Comparison of ENCODE assay signal across 8 cellular contexts in the genomic region with DNA sequence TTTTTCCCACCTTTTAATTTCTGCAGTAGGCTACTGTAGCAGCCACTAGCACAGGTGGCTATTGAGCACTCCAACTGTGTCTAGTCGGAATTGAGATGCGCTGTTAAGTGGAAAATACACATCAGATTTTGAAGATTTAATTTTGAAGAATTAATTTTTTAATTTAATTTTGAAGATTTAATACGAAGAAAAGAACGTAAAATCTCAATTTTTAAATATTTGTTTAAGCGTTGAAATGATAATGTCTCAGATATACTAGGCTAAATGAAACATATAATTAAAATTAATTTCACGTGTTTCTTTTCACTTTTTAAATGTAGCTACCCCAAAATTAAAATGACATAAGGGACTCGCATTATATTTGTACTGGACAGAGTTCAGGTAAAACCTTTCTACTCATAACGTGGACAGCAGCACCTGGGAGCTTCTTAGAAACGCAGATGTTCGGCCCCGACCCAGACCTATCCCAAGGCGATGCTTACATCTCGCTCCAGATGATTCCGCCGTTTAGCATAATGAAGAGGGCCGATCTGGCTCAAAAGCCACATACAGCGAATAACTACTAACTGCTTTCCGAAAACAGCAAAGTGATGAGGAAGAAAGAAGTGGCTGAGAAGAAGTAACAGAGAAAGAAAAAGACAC. TPM values are rescaled to one million over a fixed set of nuclear protein-coding genes. Genes with fewer than 3 reads are reported as not detected.
DNase-seq lines count a peak whose midpoint lies in the region; ATAC-seq and TF ChIP-seq lines count a peak whose summit lies in the region.

No MANE protein-coding gene starts in this region.

- no peak for DNase-seq in CD4-positive, CD25-positive, alpha-beta regulatory T cell
- peak in 1 of 2 experiments; percentile 22 for DNase-seq in HL-60 (ENCODE audit: low read depth in 1 of 2, low spot score in 1 of 2)
- no peak for DNase-seq in activated T-helper 2 cell treated with anti-CD3 and anti-CD28 coated beads, Interferon-gamma antibody, Interleukin-2, Interleukin-4, amounts not matched to agents 10 μg/mL and 5 μg/mL and 100 μg/mL, durations not matched to agents 14 hours and 24 hours and 36 hours (ENCODE audit: low spot score)
- no peak for DNase-seq in smooth muscle cell (lab: John Stamatoyannopoulos, UW; ENCODE audit: unreplicated experiment)
- DNase-seq in SKM-1 treated with dmso at 0.1 percent for 144 hours (lab: John Stamatoyannopoulos, UW; ENCODE audit: unreplicated experiment) = no peak

- peaks cover 81% of the 10 kb centered on the region for H3K79me2 ChIP-seq in smooth muscle cell (ENCODE audit: low read depth)

- H3K9me3 Mint-ChIP-seq in CD4-positive, CD25-positive, alpha-beta regulatory T cell = no peaks in the 10 kb centered on the region
- H3K9me3 Mint-ChIP-seq in activated T-helper 2 cell treated with anti-CD3 and anti-CD28 coated beads, Interferon-gamma antibody, Interleukin-2, Interleukin-4, amounts not matched to agents 10 μg/mL and 5 μg/mL and 100 μg/mL, durations not matched to agents 14 hours and 24 hours and 36 hours = no peaks in the 10 kb centered on the region

- peaks cover 26% of the 10 kb centered on the region for H3K27me3 Mint-ChIP-seq in CD4-positive, CD25-positive, alpha-beta regulatory T cell
- H3K27me3 Mint-ChIP-seq in activated T-helper 2 cell treated with anti-CD3 and anti-CD28 coated beads, Interferon-gamma antibody, Interleukin-2, Interleukin-4, amounts not matched to agents 10 μg/mL and 5 μg/mL and 100 μg/mL, durations not matched to agents 14 hours and 24 hours and 36 hours (ENCODE audit: low read depth) = peaks cover 22% of the 10 kb centered on the region

- H3K9me3 ChIP-seq in CD4-positive, CD25-positive, alpha-beta regulatory T cell (ENCODE audit: control insufficient read depth in 2 of 2, low read length in 2 of 2) = no peaks in the 10 kb centered on the region
- H3K9me3 ChIP-seq in iPS-15b (ENCODE audit: control insufficient read depth, insufficient read depth, low read length) (no peaks in the 10 kb centered on the region), smooth muscle cell (replicated peaks; ENCODE audit: low read depth) (no peaks in the 10 kb centered on the region)

- H3K4me3 ChIP-seq in CD4-positive, CD25-positive, alpha-beta regulatory T cell (ENCODE audit: low read depth, low read length) = peak overlapping the region; percentile 92
- H3K4me3 ChIP-seq in HL-60 (replicated peaks; ENCODE audit: insufficient read depth, low read length) (peak overlapping the region; percentile 95), iPS-15b (ENCODE audit: low read depth, low read length) (peak overlapping the region; percentile 98), smooth muscle cell (peak overlapping the region; percentile 74)

- H2AFZ ChIP-seq in smooth muscle cell (ENCODE audit: low read depth) = peak overlapping the region; percentile 88

- H3K27me3 ChIP-seq in CD4-positive, CD25-positive, alpha-beta regulatory T cell (ENCODE audit: control insufficient read depth, insufficient read depth, low read length) = peaks cover 19% of the 10 kb centered on the region
- H3K27me3 ChIP-seq in HL-60 (ENCODE audit: insufficient read depth, poor library complexity, severe bottlenecking) (no peaks in the 10 kb centered on the region), iPS-15b (ENCODE audit: control insufficient read depth, insufficient read depth, low read length) (no peaks in the 10 kb centered on the region), smooth muscle cell (ENCODE audit: low read depth) (no peaks in the 10 kb centered on the region)

- H3F3A ChIP-seq in smooth muscle cell (ENCODE audit: low read depth) = peaks cover 5% of the 10 kb centered on the region

- H3K4me1 Mint-ChIP-seq in CD4-positive, CD25-positive, alpha-beta regulatory T cell = peaks cover 14 to 45% (median 30%) of the 10 kb centered on the region in 4 donors
- H3K4me1 Mint-ChIP-seq in activated T-helper 2 cell treated with anti-CD3 and anti-CD28 coated beads, Interferon-gamma antibody, Interleukin-2, Interleukin-4, amounts not matched to agents 10 μg/mL and 5 μg/mL and 100 μg/mL, durations not matched to agents 14 hours and 24 hours and 36 hours (ENCODE audit: low read depth) = peaks cover 13% of the 10 kb centered on the region

- ATAC-seq in CD4-positive, CD25-positive, alpha-beta regulatory T cell (ENCODE audit: low read depth in 2 of 2) = no peak
- no peak for ATAC-seq in GM18505 (IDR thresholded peaks at IDR 0.05; ENCODE audit: unreplicated experiment)
- ATAC-seq in HG02840 (IDR thresholded peaks at IDR 0.05; ENCODE audit: low FRiP score, unreplicated experiment) = no peak

- H3K27ac ChIP-seq in CD4-positive, CD25-positive, alpha-beta regulatory T cell (ENCODE audit: insufficient read depth, low read length, poor library complexity, severe bottlenecking) = peak overlapping the region; percentile 90
- peak overlapping the region; percentile 81 for H3K27ac ChIP-seq in HL-60 (replicated peaks)
- peak overlapping the region; percentile 76 for H3K27ac ChIP-seq in smooth muscle cell (ENCODE audit: low read depth)

- intact Hi-C loops in activated T-helper 2 cell treated with anti-CD3 and anti-CD28 coated beads, Interferon-gamma antibody, Interleukin-2, Interleukin-4, amounts not matched to agents 10 μg/mL and 5 μg/mL and 100 μg/mL, durations not matched to agents 14 hours and 24 hours and 36 hours (cut with micrococcal nuclease) = loop anchor here (1.0 to 10.0 kb wide), 8 partner anchors 53 to 974 kb away; partner anchors contain the start of genes DNAJC28, DONSON, GART and MRPS6

- H3K9ac ChIP-seq in iPS-15b (ENCODE audit: low read depth, low read length) (peak overlapping the region; percentile 97), smooth muscle cell (ENCODE audit: low read depth) (peak overlapping the region; percentile 78)

- 29% methylated on average over 18 of the region's 18 CpGs for WGBS in smooth muscle cell (ENCODE audit: low lambda C conversion rate)

- H3K4me1 ChIP-seq in CD4-positive, CD25-positive, alpha-beta regulatory T cell (ENCODE audit: control insufficient read depth, insufficient read depth, low read length, poor library complexity, severe bottlenecking) = peaks cover 19% of the 10 kb centered on the region
- H3K4me1 ChIP-seq in iPS-15b (ENCODE audit: control insufficient read depth, insufficient read depth, low read length) (peaks cover 9% of the 10 kb centered on the region), smooth muscle cell (ENCODE audit: low read depth) (peaks cover 18% of the 10 kb centered on the region)

- no peak for TF ChIP-seq POLR2A in GM18505 (IDR thresholded peaks at IDR 0.05; ENCODE audit: borderline replicate concordance, extremely low read depth, insufficient read depth, insufficient read length)

- H3K4me2 ChIP-seq in smooth muscle cell = peak overlapping the region; percentile 91

- H3K36me3 ChIP-seq in CD4-positive, CD25-positive, alpha-beta regulatory T cell (ENCODE audit: control insufficient read depth, insufficient read depth, low read length) = no peaks in the 10 kb centered on the region
- H3K36me3 ChIP-seq in iPS-15b (ENCODE audit: control insufficient read depth, insufficient read depth, low read length) = no peaks in the 10 kb centered on the region
- no peaks in the 10 kb centered on the region for H3K36me3 ChIP-seq in smooth muscle cell (ENCODE audit: low read depth)

- peak overlapping the region; percentile 84 to 98 (median 94) for H3K4me3 Mint-ChIP-seq in CD4-positive, CD25-positive, alpha-beta regulatory T cell
- peak overlapping the region; percentile 94 for H3K4me3 Mint-ChIP-seq in activated T-helper 2 cell treated with anti-CD3 and anti-CD28 coated beads, Interferon-gamma antibody, Interleukin-2, Interleukin-4, amounts not matched to agents 10 μg/mL and 5 μg/mL and 100 μg/mL, durations not matched to agents 14 hours and 24 hours and 36 hours (ENCODE audit: low read depth)

- TF ChIP-seq CTCF in HL-60 (IDR thresholded peaks at IDR 0.05; ENCODE audit: insufficient read depth, low read length) = no peak
- no peak for TF ChIP-seq CTCF in smooth muscle cell (IDR thresholded peaks at IDR 0.05; ENCODE audit: borderline replicate concordance, insufficient read depth, poor library complexity, severe bottlenecking)

- peak overlapping the region; percentile 89 to 93 (median 90) for H3K27ac Mint-ChIP-seq in CD4-positive, CD25-positive, alpha-beta regulatory T cell
- peak overlapping the region; percentile 95 for H3K27ac Mint-ChIP-seq in activated T-helper 2 cell treated with anti-CD3 and anti-CD28 coated beads, Interferon-gamma antibody, Interleukin-2, Interleukin-4, amounts not matched to agents 10 μg/mL and 5 μg/mL and 100 μg/mL, durations not matched to agents 14 hours and 24 hours and 36 hours

- H4K20me1 ChIP-seq in smooth muscle cell (ENCODE audit: low read depth) = peaks cover 55% of the 10 kb centered on the region

- H3K36me3 Mint-ChIP-seq in CD4-positive, CD25-positive, alpha-beta regulatory T cell = peaks cover 3% of the 10 kb centered on the region
- H3K36me3 Mint-ChIP-seq in activated T-helper 2 cell treated with anti-CD3 and anti-CD28 coated beads, Interferon-gamma antibody, Interleukin-2, Interleukin-4, amounts not matched to agents 10 μg/mL and 5 μg/mL and 100 μg/mL, durations not matched to agents 14 hours and 24 hours and 36 hours (ENCODE audit: low read depth) = peaks cover 3% of the 10 kb centered on the region

RNA-seq across cellular contexts. Expression of gene CRYZL1, which starts 0.7 kb away (rescaled TPM):
- total RNA-seq in CD4-positive, CD25-positive, alpha-beta regulatory T cell = 35.7 TPM
- 10 to 100 TPM; 27.2 to 31.9 (median 30.8) TPM for polyA plus RNA-seq in CD4-positive, CD25-positive, alpha-beta regulatory T cell
- 30.4 and 36.5 TPM in 2 replicates for total RNA-seq in activated T-helper 2 cell treated with anti-CD3 and anti-CD28 coated beads, Interferon-gamma antibody, Interleukin-2, Interleukin-4, amounts not matched to agents 10 μg/mL and 5 μg/mL and 100 μg/mL, durations not matched to agents 14 hours and 24 hours and 36 hours
- 36.7 and 48.3 TPM in 2 replicates for total RNA-seq in smooth muscle cell
- polyA plus RNA-seq in smooth muscle cell = 37.7 and 39.9 TPM in 2 replicates

RNA-seq across cellular contexts. Expression of gene ITSN1, which starts 1.5 kb away (rescaled TPM):
- total RNA-seq in CD4-positive, CD25-positive, alpha-beta regulatory T cell = 1.1 TPM
- polyA plus RNA-seq in CD4-positive, CD25-positive, alpha-beta regulatory T cell = under 1 TPM; 0.17 to 0.98 (median 0.33) TPM
- total RNA-seq in activated T-helper 2 cell treated with anti-CD3 and anti-CD28 coated beads, Interferon-gamma antibody, Interleukin-2, Interleukin-4, amounts not matched to agents 10 μg/mL and 5 μg/mL and 100 μg/mL, durations not matched to agents 14 hours and 24 hours and 36 hours = 5.9 and 7.9 TPM in 2 replicates
- 39.8 and 76.5 TPM in 2 replicates for total RNA-seq in smooth muscle cell
- 36.4 and 41.8 TPM in 2 replicates for polyA plus RNA-seq in smooth muscle cell

RNA-seq across cellular contexts. Expression of gene DONSON, which starts 52.3 kb away (rescaled TPM):
- 15.2 TPM for total RNA-seq in CD4-positive, CD25-positive, alpha-beta regulatory T cell
- polyA plus RNA-seq in CD4-positive, CD25-positive, alpha-beta regulatory T cell = 1 to 10 TPM; 4.2 to 5.1 (median 4.9) TPM
- total RNA-seq in activated T-helper 2 cell treated with anti-CD3 and anti-CD28 coated beads, Interferon-gamma antibody, Interleukin-2, Interleukin-4, amounts not matched to agents 10 μg/mL and 5 μg/mL and 100 μg/mL, durations not matched to agents 14 hours and 24 hours and 36 hours = 40.3 and 41.7 TPM in 2 replicates
- total RNA-seq in smooth muscle cell = 39.9 and 41.7 TPM in 2 replicates
- 38.0 and 41.0 TPM in 2 replicates for polyA plus RNA-seq in smooth muscle cell
